ENCODE assay signal across 1 cellular context in genomic region chr14:59829941-59830734, GRCh38.
TF ChIP-seq lines count a peak whose summit lies in the region.

No MANE protein-coding gene starts in this region.

TF ChIP-seq in endothelial cell of umbilical vein, 7 proteins besides CTCF, POLR2A, EP300 and RAD21 (continued from another document):
- no peak for TF ChIP-seq POLR2AphosphoS5 (IDR thresholded peaks at IDR 0.05; ENCODE audit: insufficient read depth, low read depth, low read length)
- peak; percentile 48 for TF ChIP-seq FOS (IDR thresholded peaks at IDR 0.05; ENCODE audit: borderline replicate concordance, insufficient read depth, low read length)
